Comparison of ENCODE assay signal across 8 cellular contexts in the genomic region with DNA sequence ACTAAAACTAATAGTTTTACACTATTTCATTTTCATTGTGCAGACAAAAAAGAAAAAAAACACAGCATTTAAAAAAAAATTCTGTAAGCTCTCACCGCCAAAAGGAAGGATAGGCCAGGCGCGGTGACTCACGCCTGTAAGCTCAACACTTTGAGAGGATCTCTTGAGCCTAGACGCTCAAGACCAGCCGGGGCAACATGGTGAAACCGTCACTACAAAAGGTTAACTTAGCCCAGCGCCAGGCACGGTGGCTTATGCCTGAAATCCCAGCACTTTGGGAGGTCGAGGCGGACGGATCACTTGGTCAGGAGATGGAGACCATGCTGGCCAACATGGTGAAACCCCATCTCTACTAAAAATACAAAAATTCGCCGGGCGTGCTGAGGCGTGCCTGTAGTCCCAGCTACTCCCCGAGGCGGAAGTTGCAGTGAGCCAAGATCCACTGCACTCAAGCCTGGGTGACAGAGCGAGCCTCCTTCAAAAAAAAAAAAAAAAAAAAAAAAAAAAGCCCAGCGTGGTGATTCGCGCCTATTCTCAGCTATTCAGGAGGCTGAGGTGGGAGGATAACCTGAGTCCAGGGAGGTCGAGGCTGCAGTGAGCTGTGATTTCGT. TPM values are rescaled to one million over a fixed set of nuclear protein-coding genes. Genes with fewer than 3 reads are reported as not detected.
A peak's percentile ranks its signal among the peaks of the same experiment; 100 is the strongest.
DNase-seq lines count a peak whose midpoint lies in the region; ATAC-seq, FAIRE-seq and TF ChIP-seq lines count a peak whose summit lies in the region.

No MANE protein-coding gene starts in this region.

- intact Hi-C loops in right cardiac atrium (cut with DNase I), result loop anchor here in 1 of 4 donors (10.0 kb wide), 1 partner anchor 52 kb away; no protein-coding TSS in a partner anchor

- no peaks in the 10 kb centered on the region for H3K36me3 ChIP-seq in RWPE2 (ENCODE audit: low read depth)
- H3K36me3 ChIP-seq in small intestine (ENCODE audit: control insufficient read depth in 2 of 2, insufficient read depth in 2 of 2, low read length in 2 of 2), result no peaks in the 10 kb centered on the region

- no peaks in the 10 kb centered on the region for H3K9me3 Mint-ChIP-seq in activated naive CD4-positive, alpha-beta T cell treated with anti-CD3 and anti-CD28 coated beads, Interleukin-2, amount 50 U/mL, for 24 hours

- H3K4me3 Mint-ChIP-seq in activated naive CD4-positive, alpha-beta T cell treated with anti-CD3 and anti-CD28 coated beads, Interleukin-2, amount 50 U/mL, for 24 hours, result peak overlapping the region; percentile 95

- DNase-seq in activated gamma-delta T cell treated with Interleukin-2 at 50 U/mL for 16 hours (peak; percentile 10), activated gamma-delta T cell (lab: John Stamatoyannopoulos, UW) (no peak), RWPE2 (ENCODE audit: low spot score) (peak; percentile 90), right cardiac atrium (peak; percentile 70 to 78 (median 78)), small intestine (peak; percentile 57), NK-92 (lab: John Stamatoyannopoulos, UW; ENCODE audit: unreplicated experiment) (no peak), HuH-7.5 (ENCODE audit: low spot score) (no peak)

- H3K27ac Mint-ChIP-seq in activated naive CD4-positive, alpha-beta T cell treated with anti-CD3 and anti-CD28 coated beads, Interleukin-2, amount 50 U/mL, for 24 hours, result peak overlapping the region; percentile 97

- 53% methylated on average over 24 of the region's 24 CpGs for WGBS in right cardiac atrium
- WGBS in small intestine, 3 donors, result 34 to 64% (median 54%) methylated on average over 23 to 24 of the region's 24 CpGs

- peak overlapping the region; percentile 57 for H3K4me3 ChIP-seq in RWPE2 (ENCODE audit: severe bottlenecking)
- peak overlapping the region; percentile 77 for H3K4me3 ChIP-seq in right cardiac atrium (ENCODE audit: low read length)
- H3K4me3 ChIP-seq in small intestine (ENCODE audit: low read depth in 1 of 2, low read length in 2 of 2), result peak overlapping the region in 1 of 2 donors; percentile 9

- H3K36me3 Mint-ChIP-seq in activated naive CD4-positive, alpha-beta T cell treated with anti-CD3 and anti-CD28 coated beads, Interleukin-2, amount 50 U/mL, for 24 hours, result peaks cover 4% of the 10 kb centered on the region

- H3K27me3 ChIP-seq in RWPE2 (ENCODE audit: insufficient read depth, poor library complexity, severe bottlenecking) (no peaks in the 10 kb centered on the region), right cardiac atrium (ENCODE audit: control insufficient read depth, insufficient read depth) (no peaks in the 10 kb centered on the region), small intestine (ENCODE audit: control insufficient read depth in 2 of 2, insufficient read depth in 2 of 2, low read length in 2 of 2) (no peaks in the 10 kb centered on the region)

- peaks cover 40% of the 10 kb centered on the region for H3K4me1 ChIP-seq in RWPE2 (ENCODE audit: insufficient read depth, poor library complexity, severe bottlenecking)
- H3K4me1 ChIP-seq in right cardiac atrium (ENCODE audit: control insufficient read depth, insufficient read depth, low read length), result peaks cover 2% of the 10 kb centered on the region
- no peaks in the 10 kb centered on the region for H3K4me1 ChIP-seq in small intestine (ENCODE audit: control insufficient read depth in 2 of 2, insufficient read depth in 1 of 2, low read depth in 1 of 2, low read length in 1 of 2)

- ATAC-seq in RWPE2 (ENCODE audit: low read depth), result peak; percentile 33
- no peak for ATAC-seq in right cardiac atrium

- peak overlapping the region; percentile 97 for H3K27ac ChIP-seq in RWPE2 (ENCODE audit: poor library complexity, severe bottlenecking)
- H3K27ac ChIP-seq in right cardiac atrium (ENCODE audit: low read length), result peak overlapping the region; percentile 65
- peak overlapping the region; percentile 63 to 77 for H3K27ac ChIP-seq in small intestine (ENCODE audit: low read depth in 1 of 2, low read length in 1 of 2)

- no peak for TF ChIP-seq CTCF in RWPE2 (IDR thresholded peaks at IDR 0.05; ENCODE audit: poor library complexity, severe bottlenecking)

- no peak for FAIRE-seq in small intestine (lab: Jason Lieb, UNC)

- H3K4me1 Mint-ChIP-seq in activated naive CD4-positive, alpha-beta T cell treated with anti-CD3 and anti-CD28 coated beads, Interleukin-2, amount 50 U/mL, for 24 hours, result peaks cover 34% of the 10 kb centered on the region

- H3K27me3 Mint-ChIP-seq in activated naive CD4-positive, alpha-beta T cell treated with anti-CD3 and anti-CD28 coated beads, Interleukin-2, amount 50 U/mL, for 24 hours, result no peaks in the 10 kb centered on the region

- H3K9me3 ChIP-seq in RWPE2 (ENCODE audit: severe bottlenecking) (peaks cover 6% of the 10 kb centered on the region), right cardiac atrium (ENCODE audit: control insufficient read depth, low read length) (no peaks in the 10 kb centered on the region), small intestine (ENCODE audit: control insufficient read depth, low read depth) (no peaks in the 10 kb centered on the region)

RNA-seq across cellular contexts. Expression of a gene that starts 14.3 kb away (rescaled TPM):
- total RNA-seq in right cardiac atrium, result 10 to 100 TPM; 25.9 to 34.2 (median 31.9) TPM
- polyA plus RNA-seq in right cardiac atrium (15.2 TPM), small intestine (10 to 100 TPM; 12.2 to 19.0 (median 12.7) TPM)

RNA-seq across cellular contexts. Expression of a gene that starts 25.7 kb away (rescaled TPM):
- total RNA-seq in right cardiac atrium, result 1 to 10 TPM; 3.3 to 4.0 (median 3.5) TPM
- polyA plus RNA-seq in right cardiac atrium (11.7 TPM), small intestine (1 to 10 TPM; 2.7 to 4.7 (median 3.8) TPM)

Comparison
In these comparisons a context has a peak if more than half of its experiments do, and no peak if none do; other contexts are left out.
1. DNase-seq: peak in activated gamma-delta T cell treated with Interleukin-2 at 50 U/mL for 16 hours (single experiment), RWPE2 (single experiment), right cardiac atrium (3 of 3) and small intestine (single experiment); none in activated gamma-delta T cell (single experiment), NK-92 (single experiment) and HuH-7.5 (single experiment).
2. Peak in every context shown above with its lines, with median percentiles within 50 percentile points of each other: H3K27ac ChIP-seq.